In genomic region chr9:95285307-95285706, GRCh38 we compare ENCODE assay signal across 31 cellular contexts.
"Had no signal": no experiment of that assay in that cellular context is flagged by ENCODE, and none has a peak within 500 bp of the region (broad histone marks: within the 10 kb centered on the region; RNA-seq: fewer than 3 reads in every experiment).

No MANE protein-coding gene starts in this region.

- ATAC-seq: activated CD4-positive, CD25-positive, alpha-beta regulatory T cell treated with anti-CD3 and anti-CD28 coated beads, Interleukin-2, amount 50 U/mL, for 24 hours; activated CD8-positive, alpha-beta T cell treated with anti-CD3 and anti-CD28 coated beads for 36 hours; activated T-cell treated with anti-CD3 and anti-CD28 coated beads, Interleukin-2, amount 50 U/mL, for 4 hours; activated T-helper 17 cell treated with anti-CD3 and anti-CD28 coated beads, Interleukin-2, amount 50 U/mL, for 72 hours; esophagus mucosa had no signal

- H3K36me3 ChIP-seq: brain microvascular endothelial cell, WERI-Rb-1 had no signal

- H3K27me3 Mint-ChIP-seq: activated B cell treated with CpG ODN at 0.5 μM for 24 hours; activated CD8-positive, alpha-beta T cell treated with anti-CD3 and anti-CD28 coated beads for 36 hours; activated naive CD8-positive, alpha-beta T cell; activated T-helper 17 cell treated with anti-CD3 and anti-CD28 coated beads, Interleukin-2, amount 50 U/mL, for 72 hours; central memory CD8-positive, alpha-beta T cell; dendritic cell treated with granulocyte-macrophage colony-stimulating factor and Interleukin-4, amounts not matched to agents 40 ng/mL and 50 ng/mL, for 4 days had no signal

- H3K9me3 Mint-ChIP-seq: activated T-helper 17 cell treated with anti-CD3 and anti-CD28 coated beads, Interleukin-2, amount 50 U/mL, for 72 hours had no signal

- H3K4me3 ChIP-seq: coronary artery, dorsolateral prefrontal cortex had no signal

- FAIRE-seq: astrocyte, bronchial epithelial cell, frontal cortex had no signal

- H3K4me3 Mint-ChIP-seq: activated B cell treated with CpG ODN at 0.5 μM for 24 hours; activated CD8-positive, alpha-beta T cell treated with anti-CD3 and anti-CD28 coated beads for 36 hours; activated naive CD8-positive, alpha-beta T cell; activated T-cell treated with anti-CD3 and anti-CD28 coated beads, Interleukin-2, amount 50 U/mL, for 4 hours; activated T-helper 17 cell treated with anti-CD3 and anti-CD28 coated beads, Interleukin-2, amount 50 U/mL, for 72 hours; central memory CD8-positive, alpha-beta T cell; dendritic cell treated with granulocyte-macrophage colony-stimulating factor and Interleukin-4, amounts not matched to agents 40 ng/mL and 50 ng/mL, for 4 days; endodermal cell; T-helper 1 cell treated with Interleukin-12 subunit alpha and Interleukin-12 subunit beta and Interleukin-4 antibody, amounts not matched to agents 30 μg/mL and 1 μg/mL, for 36 hours had no signal

- H3K4me1 Mint-ChIP-seq: activated B cell treated with CpG ODN at 0.5 μM for 24 hours; activated T-helper 17 cell treated with anti-CD3 and anti-CD28 coated beads, Interleukin-2, amount 50 U/mL, for 72 hours; central memory CD8-positive, alpha-beta T cell; endodermal cell had no signal

- DNase-seq: activated B cell treated with CpG ODN at 0.5 μM for 24 hours; activated CD4-positive, alpha-beta T cell treated with anti-CD3 and anti-CD28 coated beads for 48 hours; activated CD4-positive, alpha-beta T cell treated with anti-CD3 and anti-CD28 coated beads, Interleukin-2, amount 50 U/mL, for 1 hour; activated CD4-positive, alpha-beta T cell treated with anti-CD3 and anti-CD28 coated beads, Interleukin-2, amount 50 U/mL, for 48 hours; activated CD8-positive, alpha-beta memory T cell treated with anti-CD3 and anti-CD28 coated beads for 24 hours; activated CD8-positive, alpha-beta T cell treated with anti-CD3 and anti-CD28 coated beads for 36 hours; activated effector memory CD4-positive, alpha-beta T cell treated with Interleukin-2 at 50 U/mL for 16 hours; activated gamma-delta T cell treated with Interleukin-2 at 50 U/mL for 16 hours; activated naive CD4-positive, alpha-beta T cell treated with anti-CD3 and anti-CD28 coated beads, Interleukin-2, amount 50 U/mL, for 16 hours; activated naive CD4-positive, alpha-beta T cell treated with Interleukin-2 at 50 U/mL for 16 hours; activated T-cell treated with anti-CD3 and anti-CD28 coated beads, Interleukin-2, amount 50 U/mL, for 4 hours; amniotic stem cell; anterior cingulate cortex; brain microvascular endothelial cell; dorsolateral prefrontal cortex; effector memory CD4-positive, alpha-beta T cell; endodermal cell; head of caudate nucleus; T-helper 9 cell; WERI-Rb-1 had no signal

- H3K27ac ChIP-seq: brain microvascular endothelial cell, coronary artery, dorsolateral prefrontal cortex, WERI-Rb-1 had no signal

- H3K27ac Mint-ChIP-seq: activated B cell treated with CpG ODN at 0.5 μM for 24 hours; activated CD8-positive, alpha-beta T cell treated with anti-CD3 and anti-CD28 coated beads for 36 hours; activated naive CD8-positive, alpha-beta T cell; activated T-helper 17 cell treated with anti-CD3 and anti-CD28 coated beads, Interleukin-2, amount 50 U/mL, for 72 hours; dendritic cell treated with granulocyte-macrophage colony-stimulating factor and Interleukin-4, amounts not matched to agents 40 ng/mL and 50 ng/mL, for 4 days; endodermal cell; T-helper 1 cell treated with Interleukin-12 subunit alpha and Interleukin-12 subunit beta and Interleukin-4 antibody, amounts not matched to agents 30 μg/mL and 1 μg/mL, for 36 hours had no signal

- H3K27me3 ChIP-seq: brain microvascular endothelial cell, dorsolateral prefrontal cortex had no signal
